9 cellular contexts compared by ENCODE assay signal in the genomic region with DNA sequence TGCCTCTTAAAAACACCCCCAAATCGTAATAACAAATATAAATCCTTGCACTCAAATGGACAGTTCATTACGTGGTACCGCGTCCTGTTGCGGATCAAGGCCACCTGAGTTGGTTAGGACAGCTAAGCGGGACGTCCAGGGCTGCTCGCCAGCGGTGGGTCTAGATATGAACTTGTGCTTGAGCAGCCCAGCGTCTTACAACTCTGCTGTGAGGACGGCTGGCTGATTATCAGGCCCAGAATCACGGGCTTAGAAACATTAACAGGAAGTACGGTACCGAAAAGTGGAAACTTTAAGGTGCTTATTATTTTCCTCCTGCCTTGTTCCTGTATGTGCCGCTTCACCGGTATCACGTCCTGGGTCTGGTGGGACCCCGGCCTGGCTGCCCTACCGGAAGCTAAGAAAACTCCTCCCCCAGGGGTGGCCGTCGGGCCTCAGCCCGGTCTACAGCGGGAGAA. TPM values are rescaled to one million over a fixed set of nuclear protein-coding genes. Genes with fewer than 3 reads are reported as not detected.
A peak's percentile ranks its signal among the peaks of the same experiment; 100 is the strongest.
DNase-seq lines count a peak whose midpoint lies in the region; ATAC-seq, FAIRE-seq and TF ChIP-seq lines count a peak whose summit lies in the region.
"Had no signal": no experiment of that assay in that cellular context is flagged by ENCODE, and none has a peak within 500 bp of the region (broad histone marks: within the 10 kb centered on the region; RNA-seq: fewer than 3 reads in every experiment).

No MANE protein-coding gene starts in this region.

- H2AFZ ChIP-seq in Loucy (ENCODE audit: low read length) = peak overlapping the region; percentile 30; the same call in 1 of the 2 replicates

- H3K27me3 ChIP-seq in Loucy (ENCODE audit: insufficient read depth, low read length, poor library complexity, severe bottlenecking) = no peaks in the 10 kb centered on the region
- H3K27me3 ChIP-seq in iPS-18a (ENCODE audit: control insufficient read depth, insufficient read depth, low read length) = no peaks in the 10 kb centered on the region
- no peaks in the 10 kb centered on the region for H3K27me3 ChIP-seq in stomach

- H3K9ac ChIP-seq in Loucy (ENCODE audit: low read depth, low read length, poor library complexity, severe bottlenecking) = peak overlapping the region; percentile 99
- peak overlapping the region; percentile 93 for H3K9ac ChIP-seq in iPS-18a (ENCODE audit: low read length)

- H3K36me3 ChIP-seq in Loucy (ENCODE audit: insufficient read depth, low read length) (no peaks in the 10 kb centered on the region), iPS-18a (ENCODE audit: control insufficient read depth, low read depth, low read length) (peaks cover 11% of the 10 kb centered on the region), stomach (peaks cover 0 to 7% (median 3%) of the 10 kb centered on the region in 4 donors)

- peak; percentile 29 for ATAC-seq in GM19455 (IDR thresholded peaks at IDR 0.05; ENCODE audit: unreplicated experiment)
- no peak for ATAC-seq in left lobe of liver

- H3K27me3 Mint-ChIP-seq in activated naive CD8-positive, alpha-beta T cell = no peaks in the 10 kb centered on the region

- H3F3A ChIP-seq in Loucy (ENCODE audit: low read depth) = no peaks in the 10 kb centered on the region

- H3K9me2 ChIP-seq in Loucy (replicated peaks; ENCODE audit: low read depth, low read length) = no peaks in the 10 kb centered on the region

- H3K4me1 Mint-ChIP-seq in activated naive CD8-positive, alpha-beta T cell (ENCODE audit: low read depth) = peaks cover 40% of the 10 kb centered on the region

- H3K4me3 Mint-ChIP-seq in activated naive CD8-positive, alpha-beta T cell = peak overlapping the region; percentile 90

- H3K9me3 Mint-ChIP-seq in activated naive CD8-positive, alpha-beta T cell (ENCODE audit: low read depth) = no peaks in the 10 kb centered on the region

- H3K4me1 ChIP-seq in Loucy (ENCODE audit: insufficient read depth, low read length, poor library complexity, severe bottlenecking) = peaks cover 25% of the 10 kb centered on the region
- peaks cover 12% of the 10 kb centered on the region for H3K4me1 ChIP-seq in iPS-18a (ENCODE audit: control insufficient read depth, low read depth, low read length)
- peaks cover 36 to 45% (median 40%) of the 10 kb centered on the region in 4 donors for H3K4me1 ChIP-seq in stomach

- 52 to 63% (median 56%) methylated on average over 22 to 23 of the region's 23 CpGs for WGBS in stomach, 5 donors

- FAIRE-seq in D721Med (lab: Jason Lieb, UNC) (no peak), H54 (lab: Jason Lieb, UNC) (no peak)

- H4K20me1 ChIP-seq in Loucy (ENCODE audit: insufficient read depth, low read length, poor library complexity, severe bottlenecking) = peaks cover 33% of the 10 kb centered on the region

- no peak for TF ChIP-seq POLR2A in stomach (IDR thresholded peaks at IDR 0.05)
- no peak for TF ChIP-seq POLR2A in H54 (IDR thresholded peaks at IDR 0.05; ENCODE audit: low read depth, low read length)

- peak; percentile 81 for DNase-seq in D721Med (ENCODE audit: insufficient read length, low spot score)
- no peak for DNase-seq in stomach
- DNase-seq in H54 (ENCODE audit: insufficient read length, low spot score) = no peak
- no peak for DNase-seq in left lobe of liver (ENCODE audit: low spot score)

- TF ChIP-seq EP300 in stomach (IDR thresholded peaks at IDR 0.05) = no peak

- peak overlapping the region; percentile 96 for H3K4me2 ChIP-seq in Loucy (ENCODE audit: low read depth, low read length, poor library complexity, severe bottlenecking)

- peak overlapping the region; percentile 97 for H3K4me3 ChIP-seq in Loucy (ENCODE audit: low read length, poor library complexity, severe bottlenecking)
- H3K4me3 ChIP-seq in iPS-18a (ENCODE audit: low read length) = peak overlapping the region; percentile 88
- H3K4me3 ChIP-seq in stomach = peak overlapping the region; percentile 79 to 96 (median 90)

- H3K9me3 ChIP-seq in Loucy (ENCODE audit: insufficient read depth, low read depth, low read length) (no peaks in the 10 kb centered on the region), iPS-18a (ENCODE audit: control insufficient read depth, low read depth, low read length) (no peaks in the 10 kb centered on the region), stomach (no peaks in the 10 kb centered on the region)

- intact Hi-C loops in stomach (cut with DNase I; ENCODE audit: low total_unique reads) = no loop called here

- H3K79me2 ChIP-seq in Loucy (ENCODE audit: insufficient read depth, low read length) = peaks cover 50% of the 10 kb centered on the region

- H3K36me3 Mint-ChIP-seq in activated naive CD8-positive, alpha-beta T cell = peaks cover 21% of the 10 kb centered on the region

- peak overlapping the region; percentile 97 for H3K27ac Mint-ChIP-seq in activated naive CD8-positive, alpha-beta T cell

- H3K27ac ChIP-seq in iPS-18a (ENCODE audit: low read length) (peak overlapping the region; percentile 100), stomach (peak overlapping the region; percentile 98 to 100 (median 100))

- TF ChIP-seq CTCF in D721Med (IDR thresholded peaks at IDR 0.05; ENCODE audit: insufficient read depth, missing control alignments) = no peak
- no peak for TF ChIP-seq CTCF in Loucy (conservative IDR thresholded peaks at IDR 0.05; ENCODE audit: low read length)
- no peak for TF ChIP-seq CTCF in stomach (IDR thresholded peaks at IDR 0.05)

RNA-seq across cellular contexts. Expression of a gene that starts 0.8 kb away (rescaled TPM):
- total RNA-seq in stomach (1,000 to 10,000 TPM in 2 of 5 donors, 100 to 1,000 TPM in 3; 142 to 2,165 (median 929) TPM), left lobe of liver (378 TPM)
- 100 to 1,000 TPM; 151 to 384 (median 321) TPM for polyA plus RNA-seq in stomach

RNA-seq across cellular contexts. Expression of a gene that starts 25.5 kb away (rescaled TPM):
- total RNA-seq in stomach (100 to 1,000 TPM in 4 of 5 donors, 10 to 100 TPM in 1; 68.1 to 279 (median 174) TPM), left lobe of liver (117 TPM)
- polyA plus RNA-seq in stomach = 100 to 1,000 TPM; 386 to 713 (median 456) TPM

RNA-seq across cellular contexts. Expression of a gene that starts 31.6 kb away (rescaled TPM):
- total RNA-seq in stomach (under 1 TPM in 1 of 5 donors, not detected in 4; 0.55 TPM), left lobe of liver (0.45 TPM)
- polyA plus RNA-seq in stomach = 10 to 100 TPM in 1 of 3 donors, under 1 TPM in 2; 0.50 to 74.4 (median 0.76) TPM

RNA-seq across cellular contexts. Expression of a gene that starts 35.8 kb away (rescaled TPM):
- not detected for total RNA-seq in stomach
- polyA plus RNA-seq in stomach = not detected
- not detected for total RNA-seq in left lobe of liver

RNA-seq across cellular contexts. Expression of a gene that starts 46.7 kb away (rescaled TPM):
- total RNA-seq in stomach = not detected
- polyA plus RNA-seq in stomach = not detected
- not detected for total RNA-seq in left lobe of liver
- total RNA-seq: activated CD8-positive, alpha-beta memory T cell treated with anti-CD3 and anti-CD28 coated beads for 36 hours had no signal
